In genomic region chr17:38719284-38719942, GRCh38 we compare ENCODE assay signal across 14 cellular contexts. TPM values are rescaled to one million over a fixed set of nuclear protein-coding genes. Genes with fewer than 3 reads are reported as not detected.
DNase-seq lines count a peak whose midpoint lies in the region; ATAC-seq lines count a peak whose summit lies in the region.
"Had no signal": no experiment of that assay in that cellular context is flagged by ENCODE, and none has a peak within 500 bp of the region (broad histone marks: within the 10 kb centered on the region; RNA-seq: fewer than 3 reads in every experiment).

No MANE protein-coding gene starts in this region.

- no peaks in the 10 kb centered on the region for H3K36me3 ChIP-seq in iPS-20b (ENCODE audit: insufficient read depth, low read depth, low read length)

- no peak overlapping the region for H3K9ac ChIP-seq in iPS-20b (ENCODE audit: low read depth, low read length)

- no peak overlapping the region for H3K27ac ChIP-seq in iPS-20b (ENCODE audit: low read length)
- H3K27ac ChIP-seq: heart left ventricle had no signal

- peaks cover 19% of the 10 kb centered on the region for H3K27me3 ChIP-seq in iPS-20b (ENCODE audit: insufficient read depth, low read length)
- H3K27me3 ChIP-seq: esophagus squamous epithelium, heart left ventricle, Peyer's patch had no signal

- peak overlapping the region; percentile 31 for H3K27ac Mint-ChIP-seq in activated CD4-positive, alpha-beta T cell treated with anti-CD3 and anti-CD28 coated beads, Interleukin-2, amount 10 ng/mL, durations not matched to agents 7 days and 5 days
- peak overlapping the region; percentile 35 for H3K27ac Mint-ChIP-seq in activated CD4-positive, alpha-beta memory T cell treated with anti-CD3 and anti-CD28 coated beads, Interleukin-2, amount 10 ng/mL, durations not matched to agents 7 days and 5 days
- H3K27ac Mint-ChIP-seq in stimulated activated effector memory CD8-positive, alpha-beta T cell treated with anti-CD3 and anti-CD28 coated beads, Interleukin-12 subunit alpha, Interleukin-12 subunit beta, amount 100 ng/mL, for 72 hours, result peak overlapping the region; percentile 97
- H3K27ac Mint-ChIP-seq: CD14-positive monocyte had no signal

- no peaks in the 10 kb centered on the region for H3K9me3 Mint-ChIP-seq in activated CD4-positive, alpha-beta T cell treated with anti-CD3 and anti-CD28 coated beads, Interleukin-2, amount 10 ng/mL, durations not matched to agents 7 days and 5 days
- H3K9me3 Mint-ChIP-seq in activated CD4-positive, alpha-beta memory T cell treated with anti-CD3 and anti-CD28 coated beads, Interleukin-2, amount 10 ng/mL, durations not matched to agents 7 days and 5 days, result no peaks in the 10 kb centered on the region
- H3K9me3 Mint-ChIP-seq in stimulated activated effector memory CD8-positive, alpha-beta T cell treated with anti-CD3 and anti-CD28 coated beads, Interleukin-12 subunit alpha, Interleukin-12 subunit beta, amount 100 ng/mL, for 72 hours, result no peaks in the 10 kb centered on the region

- no peaks in the 10 kb centered on the region for H3K27me3 Mint-ChIP-seq in activated CD4-positive, alpha-beta T cell treated with anti-CD3 and anti-CD28 coated beads, Interleukin-2, amount 10 ng/mL, durations not matched to agents 7 days and 5 days
- H3K27me3 Mint-ChIP-seq in activated CD4-positive, alpha-beta memory T cell treated with anti-CD3 and anti-CD28 coated beads, Interleukin-2, amount 10 ng/mL, durations not matched to agents 7 days and 5 days, result no peaks in the 10 kb centered on the region

- H3K4me1 Mint-ChIP-seq in activated CD4-positive, alpha-beta T cell treated with anti-CD3 and anti-CD28 coated beads, Interleukin-2, amount 10 ng/mL, durations not matched to agents 7 days and 5 days, result peaks cover 28% of the 10 kb centered on the region
- H3K4me1 Mint-ChIP-seq in activated CD4-positive, alpha-beta memory T cell treated with anti-CD3 and anti-CD28 coated beads, Interleukin-2, amount 10 ng/mL, durations not matched to agents 7 days and 5 days, result peaks cover 20% of the 10 kb centered on the region
- H3K4me1 Mint-ChIP-seq in stimulated activated effector memory CD8-positive, alpha-beta T cell treated with anti-CD3 and anti-CD28 coated beads, Interleukin-12 subunit alpha, Interleukin-12 subunit beta, amount 100 ng/mL, for 72 hours, result peaks cover 70% of the 10 kb centered on the region

- peak overlapping the region; percentile 48; the same call in 1 of the 2 replicates for H3K4me3 ChIP-seq in iPS-20b (ENCODE audit: low read length)
- H3K4me3 ChIP-seq: heart left ventricle, Peyer's patch had no signal

- H3K4me1 ChIP-seq in iPS-20b (ENCODE audit: insufficient read depth, low read length), result peaks cover 15% of the 10 kb centered on the region; the same call in 1 of the 2 replicates

- CTCF ChIA-PET in activated CD4-positive, alpha-beta T cell treated with anti-CD3 and anti-CD28 coated beads, Interleukin-2, amount 10 ng/mL, durations not matched to agents 7 days and 5 days (lab: Charles Lee), result interaction anchor here (0.9 to 1.9 kb wide), 6 partner anchors 8 to 21 kb away, joined by 3 to 7 read pairs (median 4); partner anchors contain the start of gene CISD3
- CTCF ChIA-PET in activated CD4-positive, alpha-beta memory T cell treated with anti-CD3 and anti-CD28 coated beads, Interleukin-2, amount 10 ng/mL, durations not matched to agents 7 days and 5 days (lab: Charles Lee), result interaction anchor here (0.9 to 1.8 kb wide), 4 partner anchors 9 to 42 kb away, joined by 4 to 16 read pairs (median 8); no protein-coding TSS in a partner anchor

- no peaks in the 10 kb centered on the region for H3K9me3 ChIP-seq in iPS-20b (ENCODE audit: insufficient read depth, low read depth, low read length)
- H3K9me3 ChIP-seq: esophagus squamous epithelium, heart left ventricle, Peyer's patch had no signal

- ATAC-seq in stimulated activated effector memory CD8-positive, alpha-beta T cell treated with anti-CD3 and anti-CD28 coated beads, Interleukin-12 subunit alpha, Interleukin-12 subunit beta, amount 100 ng/mL, for 72 hours, result no peak
- ATAC-seq in HG03025 (IDR thresholded peaks at IDR 0.05; ENCODE audit: low FRiP score, unreplicated experiment), result no peak

- no peak overlapping the region for H3K4me3 Mint-ChIP-seq in activated CD4-positive, alpha-beta T cell treated with anti-CD3 and anti-CD28 coated beads, Interleukin-2, amount 10 ng/mL, durations not matched to agents 7 days and 5 days
- no peak overlapping the region for H3K4me3 Mint-ChIP-seq in activated CD4-positive, alpha-beta memory T cell treated with anti-CD3 and anti-CD28 coated beads, Interleukin-2, amount 10 ng/mL, durations not matched to agents 7 days and 5 days
- H3K4me3 Mint-ChIP-seq in stimulated activated effector memory CD8-positive, alpha-beta T cell treated with anti-CD3 and anti-CD28 coated beads, Interleukin-12 subunit alpha, Interleukin-12 subunit beta, amount 100 ng/mL, for 72 hours, result no peak overlapping the region
- H3K4me3 Mint-ChIP-seq: CD14-positive monocyte had no signal

- in situ Hi-C loops in KBM-7 (cut with MboI; ENCODE audit: low pct_unique_long_range_greater_than_20kb, low sequenced_read_pairs), result no loop called here

- DNase-seq in activated CD4-positive, alpha-beta T cell treated with anti-CD3 and anti-CD28 coated beads, Interleukin-2, amount 10 ng/mL, durations not matched to agents 7 days and 5 days, result no peak
- no peak for DNase-seq in activated CD4-positive, alpha-beta T cell treated with anti-CD3 and anti-CD28 coated beads, Interleukin-2, amount 50 U/mL, for 48 hours
- no peak for DNase-seq in activated CD4-positive, alpha-beta memory T cell treated with anti-CD3 and anti-CD28 coated beads, Interleukin-2, amount 10 ng/mL, durations not matched to agents 7 days and 5 days
- DNase-seq in stimulated activated effector memory CD8-positive, alpha-beta T cell treated with anti-CD3 and anti-CD28 coated beads, Interleukin-12 subunit alpha, Interleukin-12 subunit beta, amount 100 ng/mL, for 72 hours (ENCODE audit: low spot score in 2 of 2), result no peak
- DNase-seq in KBM-7 (no peak), HT-29 (ENCODE audit: low spot score) (no peak)
- DNase-seq: DMS79 treated with DMSO at 0.1 percent for 48 hours, esophagus squamous epithelium, heart left ventricle, NCI-H1417 treated with DMSO at 0.1 percent for 48 hours had no signal

- peaks cover 51% of the 10 kb centered on the region for H3K36me3 Mint-ChIP-seq in activated CD4-positive, alpha-beta T cell treated with anti-CD3 and anti-CD28 coated beads, Interleukin-2, amount 10 ng/mL, durations not matched to agents 7 days and 5 days (ENCODE audit: low read depth)
- H3K36me3 Mint-ChIP-seq in activated CD4-positive, alpha-beta memory T cell treated with anti-CD3 and anti-CD28 coated beads, Interleukin-2, amount 10 ng/mL, durations not matched to agents 7 days and 5 days (ENCODE audit: low read depth), result peaks cover 62% of the 10 kb centered on the region
- peaks cover 98% of the 10 kb centered on the region for H3K36me3 Mint-ChIP-seq in stimulated activated effector memory CD8-positive, alpha-beta T cell treated with anti-CD3 and anti-CD28 coated beads, Interleukin-12 subunit alpha, Interleukin-12 subunit beta, amount 100 ng/mL, for 72 hours

- POLR2A ChIA-PET in activated CD4-positive, alpha-beta T cell treated with anti-CD3 and anti-CD28 coated beads, Interleukin-2, amount 10 ng/mL, durations not matched to agents 7 days and 5 days (lab: Charles Lee), result interaction anchor here (0.6 to 1.0 kb wide), 3 partner anchors 8 to 15 kb away, joined by 3 to 10 read pairs (median 3); partner anchors contain the start of gene MLLT6
- POLR2A ChIA-PET in activated CD4-positive, alpha-beta memory T cell treated with anti-CD3 and anti-CD28 coated beads, Interleukin-2, amount 10 ng/mL, durations not matched to agents 7 days and 5 days (lab: Charles Lee), result interaction anchor here (4.6 to 16.6 kb wide), 2 partner anchors 9 to 14 kb away, joined by 42 to 419 read pairs; partner anchors contain the start of gene MLLT6

RNA-seq across cellular contexts. Expression of gene CISD3, which starts 10.7 kb away (rescaled TPM):
- 10 to 100 TPM; 45.7 to 46.3 TPM for total RNA-seq in activated CD4-positive, alpha-beta T cell treated with anti-CD3 and anti-CD28 coated beads, Interleukin-2, amount 10 ng/mL, durations not matched to agents 7 days and 5 days
- total RNA-seq in activated CD4-positive, alpha-beta memory T cell treated with anti-CD3 and anti-CD28 coated beads, Interleukin-2, amount 10 ng/mL, durations not matched to agents 7 days and 5 days, result 10 to 100 TPM; 42.8 to 48.6 TPM
- 54.0 and 100 TPM in 2 replicates for total RNA-seq in HT-29 (2014; rRNA removed; shearing (Covaris generic))

RNA-seq across cellular contexts. Expression of gene MLLT6, which starts 14.3 kb away (rescaled TPM):
- 100 to 1,000 TPM; 251 to 264 TPM for total RNA-seq in activated CD4-positive, alpha-beta T cell treated with anti-CD3 and anti-CD28 coated beads, Interleukin-2, amount 10 ng/mL, durations not matched to agents 7 days and 5 days
- 100 to 1,000 TPM; 262 to 265 TPM for total RNA-seq in activated CD4-positive, alpha-beta memory T cell treated with anti-CD3 and anti-CD28 coated beads, Interleukin-2, amount 10 ng/mL, durations not matched to agents 7 days and 5 days
- total RNA-seq in HT-29 (2014; rRNA removed; shearing (Covaris generic)), result 219 and 252 TPM in 2 replicates

RNA-seq across cellular contexts. Expression of gene PCGF2, which starts 28.7 kb away (rescaled TPM):
- under 1 TPM; 0.22 to 0.23 TPM for total RNA-seq in activated CD4-positive, alpha-beta T cell treated with anti-CD3 and anti-CD28 coated beads, Interleukin-2, amount 10 ng/mL, durations not matched to agents 7 days and 5 days
- total RNA-seq in activated CD4-positive, alpha-beta memory T cell treated with anti-CD3 and anti-CD28 coated beads, Interleukin-2, amount 10 ng/mL, durations not matched to agents 7 days and 5 days, result 1 to 10 TPM; 2.6 to 3.3 TPM
- total RNA-seq in HT-29 (2014; rRNA removed; shearing (Covaris generic)), result 8.7 and 18.9 TPM in 2 replicates

RNA-seq across cellular contexts. Expression of gene PSMB3, which starts 33.1 kb away (rescaled TPM):
- total RNA-seq in activated CD4-positive, alpha-beta T cell treated with anti-CD3 and anti-CD28 coated beads, Interleukin-2, amount 10 ng/mL, durations not matched to agents 7 days and 5 days, result 100 to 1,000 TPM; 262 to 294 TPM
- 100 to 1,000 TPM; 241 to 242 TPM for total RNA-seq in activated CD4-positive, alpha-beta memory T cell treated with anti-CD3 and anti-CD28 coated beads, Interleukin-2, amount 10 ng/mL, durations not matched to agents 7 days and 5 days
- 828 and 837 TPM in 2 replicates for total RNA-seq in HT-29 (2014; rRNA removed; shearing (Covaris generic))

RNA-seq across cellular contexts. Expression of gene EPOP, which starts 44.7 kb away (rescaled TPM):
- total RNA-seq in activated CD4-positive, alpha-beta T cell treated with anti-CD3 and anti-CD28 coated beads, Interleukin-2, amount 10 ng/mL, durations not matched to agents 7 days and 5 days, result 1 to 10 TPM; 7.5 to 7.8 TPM
- total RNA-seq in activated CD4-positive, alpha-beta memory T cell treated with anti-CD3 and anti-CD28 coated beads, Interleukin-2, amount 10 ng/mL, durations not matched to agents 7 days and 5 days, result 10 to 100 TPM; 10.2 to 10.3 TPM
- total RNA-seq in HT-29 (2014; rRNA removed; shearing (Covaris generic)), result 11.1 and 13.9 TPM in 2 replicates

Comparison
In these comparisons a context has a peak if more than half of its experiments do, and no peak if none do; other contexts are left out.
1. H3K27ac Mint-ChIP-seq: peak in every context shown above with its lines; median percentile 97 in stimulated activated effector memory CD8-positive, alpha-beta T cell treated with anti-CD3 and anti-CD28 coated beads, Interleukin-12 subunit alpha, Interleukin-12 subunit beta, amount 100 ng/mL, for 72 hours; 35 in activated CD4-positive, alpha-beta memory T cell treated with anti-CD3 and anti-CD28 coated beads, Interleukin-2, amount 10 ng/mL, durations not matched to agents 7 days and 5 days; 31 in activated CD4-positive, alpha-beta T cell treated with anti-CD3 and anti-CD28 coated beads, Interleukin-2, amount 10 ng/mL, durations not matched to agents 7 days and 5 days.